Comparison of ENCODE assay signal across 11 cellular contexts in genomic region chr9:131641618-131642495, GRCh38.
DNase-seq lines count a peak whose midpoint lies in the region; ATAC-seq and TF ChIP-seq lines count a peak whose summit lies in the region.
"Had no signal": no experiment of that assay in that cellular context is flagged by ENCODE, and none has a peak within 500 bp of the region (broad histone marks: within the 10 kb centered on the region; RNA-seq: fewer than 3 reads in every experiment).

No MANE protein-coding gene starts in this region.

- H3K4me3 ChIP-seq in CD4-positive, CD25-positive, alpha-beta regulatory T cell (ENCODE audit: low read depth, low read length) = no peak overlapping the region
- H3K4me3 ChIP-seq in esophagus squamous epithelium (no peak overlapping the region), neutrophil (ENCODE audit: low read depth in 1 of 2, low read length in 1 of 2) (no peak overlapping the region), smooth muscle cell (no peak overlapping the region)

- peaks cover 69% of the 10 kb centered on the region for H3K36me3 ChIP-seq in CD4-positive, CD25-positive, alpha-beta regulatory T cell (ENCODE audit: control insufficient read depth, insufficient read depth, low read length)
- peaks cover 0 to 65% (median 5%) of the 10 kb centered on the region in 3 donors for H3K36me3 ChIP-seq in esophagus squamous epithelium
- peaks cover 38% of the 10 kb centered on the region for H3K36me3 ChIP-seq in neutrophil
- H3K36me3 ChIP-seq in smooth muscle cell (ENCODE audit: low read depth) = no peaks in the 10 kb centered on the region

- peaks cover 31% of the 10 kb centered on the region for H3K36me3 Mint-ChIP-seq in CD4-positive, CD25-positive, alpha-beta regulatory T cell

- H3K4me2 ChIP-seq in smooth muscle cell = no peak overlapping the region

- TF ChIP-seq POLR2A in esophagus squamous epithelium (IDR thresholded peaks at IDR 0.05) = no peak

- H3K9me3 Mint-ChIP-seq in CD4-positive, CD25-positive, alpha-beta regulatory T cell = no peaks in the 10 kb centered on the region

- peaks cover 27% of the 10 kb centered on the region for H3K4me1 ChIP-seq in CD4-positive, CD25-positive, alpha-beta regulatory T cell (ENCODE audit: control insufficient read depth, insufficient read depth, low read length, poor library complexity, severe bottlenecking)
- H3K4me1 ChIP-seq in esophagus squamous epithelium (peaks cover 0 to 40% (median 9%) of the 10 kb centered on the region in 3 donors), neutrophil (ENCODE audit: control insufficient read depth in 1 of 2, insufficient read depth in 1 of 2, low read depth in 1 of 2, low read length in 1 of 2) (peaks cover 7 to 9% of the 10 kb centered on the region in 2 experiments), smooth muscle cell (ENCODE audit: low read depth) (peaks cover 22% of the 10 kb centered on the region)

- H3K27me3 ChIP-seq in CD4-positive, CD25-positive, alpha-beta regulatory T cell (ENCODE audit: control insufficient read depth, insufficient read depth, low read length) = no peaks in the 10 kb centered on the region
- H3K27me3 ChIP-seq in esophagus squamous epithelium = no peaks in the 10 kb centered on the region
- H3K27me3 ChIP-seq in neutrophil = no peaks in the 10 kb centered on the region
- no peaks in the 10 kb centered on the region for H3K27me3 ChIP-seq in smooth muscle cell (ENCODE audit: low read depth)

- no peak overlapping the region for H3K4me3 Mint-ChIP-seq in CD4-positive, CD25-positive, alpha-beta regulatory T cell

- H3K27ac ChIP-seq in CD4-positive, CD25-positive, alpha-beta regulatory T cell (ENCODE audit: insufficient read depth, low read length, poor library complexity, severe bottlenecking) = no peak overlapping the region
- H3K27ac ChIP-seq in esophagus squamous epithelium (peak overlapping the region in 3 of 4 donors; percentile 21 to 50 (median 47)), neutrophil (peak overlapping the region; percentile 1), smooth muscle cell (ENCODE audit: low read depth) (no peak overlapping the region)

- 75 to 82% methylated on average over 17 to 18 of the region's 18 CpGs for WGBS in esophagus squamous epithelium, 2 donors
- 85% methylated on average over 18 of the region's 18 CpGs for WGBS in smooth muscle cell (ENCODE audit: low lambda C conversion rate)

- no peaks in the 10 kb centered on the region for H3K27me3 Mint-ChIP-seq in CD4-positive, CD25-positive, alpha-beta regulatory T cell

- no peaks in the 10 kb centered on the region for H3K9me3 ChIP-seq in CD4-positive, CD25-positive, alpha-beta regulatory T cell (ENCODE audit: control insufficient read depth in 2 of 2, low read length in 2 of 2)
- H3K9me3 ChIP-seq in esophagus squamous epithelium (no peaks in the 10 kb centered on the region), neutrophil (no peaks in the 10 kb centered on the region), smooth muscle cell (replicated peaks; ENCODE audit: low read depth) (no peaks in the 10 kb centered on the region)

- peaks cover 12% of the 10 kb centered on the region for H4K20me1 ChIP-seq in smooth muscle cell (ENCODE audit: low read depth)

- no peak for ATAC-seq in CD4-positive, CD25-positive, alpha-beta regulatory T cell (ENCODE audit: low read depth in 2 of 2)

- no peak overlapping the region for H3K9ac ChIP-seq in smooth muscle cell (ENCODE audit: low read depth)

- no peaks in the 10 kb centered on the region for H3F3A ChIP-seq in smooth muscle cell (ENCODE audit: low read depth)

- TF ChIP-seq CTCF in esophagus squamous epithelium (IDR thresholded peaks at IDR 0.05) (no peak), neutrophil (IDR thresholded peaks at IDR 0.05) (no peak), smooth muscle cell (IDR thresholded peaks at IDR 0.05; ENCODE audit: borderline replicate concordance, insufficient read depth, poor library complexity, severe bottlenecking) (no peak)

- H3K4me1 Mint-ChIP-seq in CD4-positive, CD25-positive, alpha-beta regulatory T cell = peaks cover 10 to 40% (median 26%) of the 10 kb centered on the region in 4 donors

- no peaks in the 10 kb centered on the region for H3K79me2 ChIP-seq in smooth muscle cell (ENCODE audit: low read depth)

- no peak for DNase-seq in CD4-positive, CD25-positive, alpha-beta regulatory T cell
- DNase-seq in NCI-H69 (lab: John Stamatoyannopoulos, UW) (peak; percentile 67), esophagus squamous epithelium (lab: John Stamatoyannopoulos, UW) (no peak), dedifferentiated amniotic fluid mesenchymal stem cell (ENCODE audit: extremely low spot score) (no peak), smooth muscle cell (lab: John Stamatoyannopoulos, UW; ENCODE audit: unreplicated experiment) (no peak), NCI-H2107 treated with DMSO at 0.1 percent for 48 hours (lab: John Stamatoyannopoulos, UW; ENCODE audit: unreplicated experiment) (no peak), HuH-7.5 (ENCODE audit: low spot score) (no peak)
- DNase-seq: GOT3, KBM-7, SHP77 treated with DMSO at 0.1 percent for 48 hours had no signal

- intact Hi-C loops in esophagus squamous epithelium (cut with DNase I) = no loop called here

- H3K27ac Mint-ChIP-seq in CD4-positive, CD25-positive, alpha-beta regulatory T cell = peak overlapping the region; percentile 79 to 93 (median 89)

- H2AFZ ChIP-seq in smooth muscle cell (ENCODE audit: low read depth) = no peak overlapping the region

Comparison
In these comparisons a context has a peak if more than half of its experiments do, and no peak if none do; other contexts are left out.
1. H3K27ac ChIP-seq: peak in esophagus squamous epithelium (3 of 4) and neutrophil (single experiment); none in CD4-positive, CD25-positive, alpha-beta regulatory T cell (single experiment) and smooth muscle cell (single experiment).